In the genomic region with DNA sequence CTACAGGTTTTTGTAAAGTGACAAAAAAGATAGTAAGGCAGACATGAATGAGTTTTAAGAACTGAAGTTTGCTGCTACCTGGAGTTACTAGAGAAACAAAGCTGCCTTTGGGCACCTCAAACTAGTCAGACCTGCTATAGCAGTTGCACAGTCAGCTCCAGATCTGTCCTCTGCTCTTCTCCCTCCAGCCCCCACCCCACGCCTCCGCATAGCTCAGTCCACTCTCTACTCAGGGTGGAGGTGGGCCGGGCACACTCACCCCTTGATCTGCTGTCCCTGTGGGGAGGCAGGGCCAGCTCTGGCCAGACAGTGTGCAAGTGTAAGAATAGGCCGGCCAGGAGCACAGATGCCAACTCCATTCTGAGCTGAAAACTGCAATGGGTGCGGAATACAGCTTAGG, we compare ENCODE assay signal across 8 cellular contexts. TPM values are rescaled to one million over a fixed set of nuclear protein-coding genes. Genes with fewer than 3 reads are reported as not detected.
DNase-seq lines count a peak whose midpoint lies in the region; ATAC-seq and TF ChIP-seq lines count a peak whose summit lies in the region.

No MANE protein-coding gene starts in this region.

- H3K36me3 ChIP-seq in adrenal gland (replicated peaks in 1 of 2) (no peaks in the 10 kb centered on the region), thyroid gland (no peaks in the 10 kb centered on the region)

- no peaks in the 10 kb centered on the region for H3K36me3 Mint-ChIP-seq in activated CD4-positive, alpha-beta T cell treated with anti-CD3 and anti-CD28 coated beads, Interleukin-2, amount 10 ng/mL, durations not matched to agents 7 days and 5 days (ENCODE audit: low read depth)
- H3K36me3 Mint-ChIP-seq in memory B cell = no peaks in the 10 kb centered on the region

- H3K9me3 Mint-ChIP-seq in activated CD4-positive, alpha-beta T cell treated with anti-CD3 and anti-CD28 coated beads, Interleukin-2, amount 10 ng/mL, durations not matched to agents 7 days and 5 days = no peaks in the 10 kb centered on the region
- no peaks in the 10 kb centered on the region for H3K9me3 Mint-ChIP-seq in memory B cell

- CTCF ChIA-PET in activated CD4-positive, alpha-beta T cell treated with anti-CD3 and anti-CD28 coated beads, Interleukin-2, amount 10 ng/mL, durations not matched to agents 7 days and 5 days (lab: Charles Lee) = interaction anchor here (0.7 to 4.0 kb wide), 10 partner anchors 13 to 268 kb away, joined by 3 to 15 read pairs (median 4); no protein-coding TSS in a partner anchor

- H3K4me3 Mint-ChIP-seq in activated CD4-positive, alpha-beta T cell treated with anti-CD3 and anti-CD28 coated beads, Interleukin-2, amount 10 ng/mL, durations not matched to agents 7 days and 5 days = peak overlapping the region; percentile 32
- peak overlapping the region; percentile 63 for H3K4me3 Mint-ChIP-seq in memory B cell

- H3K4me1 Mint-ChIP-seq in activated CD4-positive, alpha-beta T cell treated with anti-CD3 and anti-CD28 coated beads, Interleukin-2, amount 10 ng/mL, durations not matched to agents 7 days and 5 days = peaks cover 69% of the 10 kb centered on the region
- peaks cover 41% of the 10 kb centered on the region for H3K4me1 Mint-ChIP-seq in memory B cell

- H3K9me3 ChIP-seq in adrenal gland (replicated peaks in 1 of 3) = no peaks in the 10 kb centered on the region
- H3K9me3 ChIP-seq in thyroid gland = no peaks in the 10 kb centered on the region

- peaks cover 29 to 53% of the 10 kb centered on the region in 2 donors for H3K4me1 ChIP-seq in adrenal gland (replicated peaks in 1 of 2)
- H3K4me1 ChIP-seq in thyroid gland = peaks cover 37 to 59% of the 10 kb centered on the region in 2 donors

- no peak for DNase-seq in activated CD4-positive, alpha-beta T cell treated with anti-CD3 and anti-CD28 coated beads, Interleukin-2, amount 10 ng/mL, durations not matched to agents 7 days and 5 days
- no peak for DNase-seq in activated CD4-positive, alpha-beta T cell treated with anti-CD3 and anti-CD28 coated beads for 48 hours
- DNase-seq in adrenal gland = peak in 2 of 7 donors; percentile 24 to 56
- DNase-seq in memory B cell (ENCODE audit: low spot score in 2 of 2) = no peak
- DNase-seq in thyroid gland = peak; percentile 93 to 94
- DNase-seq in NCI-H1105 treated with DMSO at 0.1 percent for 48 hours (lab: John Stamatoyannopoulos, UW) = no peak

- ATAC-seq in memory B cell (ENCODE audit: low read depth) = no peak
- no peak for ATAC-seq in GM21825 (IDR thresholded peaks at IDR 0.05; ENCODE audit: unreplicated experiment)
- ATAC-seq in GM21723 (IDR thresholded peaks at IDR 0.05; ENCODE audit: unreplicated experiment) = no peak

- TF ChIP-seq POLR2A in adrenal gland (IDR thresholded peaks at IDR 0.05) = no peak
- TF ChIP-seq POLR2A in thyroid gland (IDR thresholded peaks at IDR 0.05) = peak in 1 of 2 donors; percentile 67

- TF ChIP-seq CTCF in adrenal gland (IDR thresholded peaks at IDR 0.05) (no peak), thyroid gland (IDR thresholded peaks at IDR 0.05) (no peak)

- no peaks in the 10 kb centered on the region for H3K27me3 ChIP-seq in adrenal gland
- H3K27me3 ChIP-seq in thyroid gland = no peaks in the 10 kb centered on the region

- POLR2A ChIA-PET in activated CD4-positive, alpha-beta T cell treated with anti-CD3 and anti-CD28 coated beads, Interleukin-2, amount 10 ng/mL, durations not matched to agents 7 days and 5 days (lab: Charles Lee) = no interaction called here

- H3K27ac Mint-ChIP-seq in activated CD4-positive, alpha-beta T cell treated with anti-CD3 and anti-CD28 coated beads, Interleukin-2, amount 10 ng/mL, durations not matched to agents 7 days and 5 days = no peak overlapping the region
- H3K27ac Mint-ChIP-seq in memory B cell = peak overlapping the region; percentile 73

- intact Hi-C loops in adrenal gland (cut with DNase I) = loop anchor here (5.0 to 10.0 kb wide), 4 partner anchors 55 to 218 kb away; no protein-coding TSS in a partner anchor
- intact Hi-C loops in thyroid gland (cut with DNase I) = loop anchor here (5.0 kb wide), 1 partner anchor 103 kb away; no protein-coding TSS in a partner anchor

- H3K27ac ChIP-seq in adrenal gland (peak overlapping the region in 3 of 5 donors; percentile 2 to 18 (median 10)), thyroid gland (peak overlapping the region; percentile 71 to 90 (median 76))

- H3K27me3 Mint-ChIP-seq in activated CD4-positive, alpha-beta T cell treated with anti-CD3 and anti-CD28 coated beads, Interleukin-2, amount 10 ng/mL, durations not matched to agents 7 days and 5 days = no peaks in the 10 kb centered on the region
- no peaks in the 10 kb centered on the region for H3K27me3 Mint-ChIP-seq in memory B cell

- H3K4me3 ChIP-seq in adrenal gland (no peak overlapping the region), thyroid gland (replicated peaks in 1 of 3) (no peak overlapping the region)

- 67 to 75% (median 69%) methylated on average over 4 to 5 of the region's 5 CpGs for WGBS in adrenal gland, 4 donors
- WGBS in thyroid gland, 2 donors = 35 to 38% methylated on average over 5 of the region's 5 CpGs

RNA-seq across cellular contexts. Expression of gene SERTAD2, which starts 4.1 kb away (rescaled TPM):
- 10 to 100 TPM; 16.9 to 18.7 TPM for total RNA-seq in activated CD4-positive, alpha-beta T cell treated with anti-CD3 and anti-CD28 coated beads, Interleukin-2, amount 10 ng/mL, durations not matched to agents 7 days and 5 days
- total RNA-seq in adrenal gland = 10 to 100 TPM in 6 of 8 donors, 1 to 10 TPM in 2; 6.5 to 15.8 (median 13.0) TPM
- polyA plus RNA-seq in adrenal gland = 10 to 100 TPM in 1 of 3 donors, 1 to 10 TPM in 2; 5.1 to 18.3 (median 9.5) TPM
- 10 to 100 TPM; 13.7 to 17.3 (median 16.6) TPM for total RNA-seq in thyroid gland

Comparison
In these comparisons a context has a peak if more than half of its experiments do, and no peak if none do; other contexts are left out.
1. DNase-seq: peak in thyroid gland (2 of 2); none in activated CD4-positive, alpha-beta T cell treated with anti-CD3 and anti-CD28 coated beads, Interleukin-2, amount 10 ng/mL, durations not matched to agents 7 days and 5 days (single experiment), activated CD4-positive, alpha-beta T cell treated with anti-CD3 and anti-CD28 coated beads for 48 hours (single experiment), memory B cell (0 of 2) and NCI-H1105 treated with DMSO at 0.1 percent for 48 hours (single experiment).